Comparison of ENCODE assay signal across 1 cellular context in the genomic region with DNA sequence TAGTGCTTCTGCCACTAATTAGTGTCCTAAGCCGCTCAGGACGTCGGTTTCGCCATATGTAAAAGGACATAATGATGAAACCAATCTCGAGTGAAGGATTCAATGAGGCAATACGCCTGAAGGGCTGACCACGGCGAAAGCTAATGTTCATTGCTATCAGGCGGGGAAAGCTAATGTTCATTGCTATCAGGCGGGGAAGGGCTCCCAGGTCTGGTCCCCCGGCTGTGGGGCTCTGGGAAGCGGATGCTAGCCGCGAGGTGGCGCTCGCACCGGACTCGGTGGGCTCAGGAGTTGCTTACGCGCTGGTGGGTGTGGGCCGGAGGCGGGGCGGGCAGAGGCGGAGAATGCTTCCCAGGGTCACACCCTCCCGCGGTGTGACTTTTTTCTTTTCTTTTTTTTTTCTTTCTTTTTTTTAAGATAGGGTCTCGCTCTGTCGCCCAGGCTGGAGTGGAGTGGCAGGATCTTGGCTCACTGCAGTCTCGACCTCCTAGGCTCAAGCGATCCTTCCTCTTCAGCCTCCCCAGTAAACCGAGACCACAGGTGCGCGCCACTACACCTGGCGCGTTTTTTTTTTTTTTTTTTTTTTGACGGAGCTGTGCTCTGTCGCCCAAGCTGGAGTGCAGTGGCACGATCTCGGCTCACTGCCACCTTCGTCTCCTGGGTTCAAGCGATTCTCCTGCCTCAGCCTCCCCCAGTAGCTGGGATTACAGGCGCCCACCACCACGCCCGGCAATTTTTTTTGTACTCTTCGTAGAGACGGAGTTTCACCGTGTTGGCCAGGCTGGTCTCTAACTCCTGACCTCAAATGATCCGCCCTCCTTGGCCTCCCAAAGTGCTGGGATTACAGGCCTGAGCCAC.
A peak's percentile ranks its signal among the peaks of the same experiment; 100 is the strongest.
TF ChIP-seq lines count a peak whose summit lies in the region.

No MANE protein-coding gene starts in this region.

TF ChIP-seq in HepG2, 621 proteins besides CTCF, POLR2A, EP300 and RAD21 (continued from another document):
- TF ChIP-seq, protein P1, sequence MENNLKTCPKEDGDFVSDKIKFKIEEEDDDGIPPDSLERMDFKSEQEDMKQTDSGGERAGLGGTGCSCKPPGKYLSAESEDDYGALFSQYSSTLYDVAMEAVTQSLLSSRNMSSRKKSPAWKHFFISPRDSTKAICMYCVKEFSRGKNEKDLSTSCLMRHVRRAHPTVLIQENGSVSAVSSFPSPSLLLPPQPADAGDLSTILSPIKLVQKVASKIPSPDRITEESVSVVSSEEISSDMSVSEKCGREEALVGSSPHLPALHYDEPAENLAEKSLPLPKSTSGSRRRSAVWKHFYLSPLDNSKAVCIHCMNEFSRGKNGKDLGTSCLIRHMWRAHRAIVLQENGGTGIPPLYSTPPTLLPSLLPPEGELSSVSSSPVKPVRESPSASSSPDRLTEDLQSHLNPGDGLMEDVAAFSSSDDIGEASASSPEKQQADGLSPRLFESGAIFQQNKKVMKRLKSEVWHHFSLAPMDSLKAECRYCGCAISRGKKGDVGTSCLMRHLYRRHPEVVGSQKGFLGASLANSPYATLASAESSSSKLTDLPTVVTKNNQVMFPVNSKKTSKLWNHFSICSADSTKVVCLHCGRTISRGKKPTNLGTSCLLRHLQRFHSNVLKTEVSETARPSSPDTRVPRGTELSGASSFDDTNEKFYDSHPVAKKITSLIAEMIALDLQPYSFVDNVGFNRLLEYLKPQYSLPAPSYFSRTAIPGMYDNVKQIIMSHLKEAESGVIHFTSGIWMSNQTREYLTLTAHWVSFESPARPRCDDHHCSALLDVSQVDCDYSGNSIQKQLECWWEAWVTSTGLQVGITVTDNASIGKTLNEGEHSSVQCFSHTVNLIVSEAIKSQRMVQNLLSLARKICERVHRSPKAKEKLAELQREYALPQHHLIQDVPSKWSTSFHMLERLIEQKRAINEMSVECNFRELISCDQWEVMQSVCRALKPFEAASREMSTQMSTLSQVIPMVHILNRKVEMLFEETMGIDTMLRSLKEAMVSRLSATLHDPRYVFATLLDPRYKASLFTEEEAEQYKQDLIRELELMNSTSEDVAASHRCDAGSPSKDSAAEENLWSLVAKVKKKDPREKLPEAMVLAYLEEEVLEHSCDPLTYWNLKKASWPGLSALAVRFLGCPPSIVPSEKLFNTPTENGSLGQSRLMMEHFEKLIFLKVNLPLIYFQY (CRISPR knock-in tag; IDR thresholded peaks at IDR 0.05; ENCODE audit: borderline replicate concordance): 0 out of 2 replicates have a peak, but pooled peaks have one; percentile 30
- 0 out of 2 replicates have a peak, but pooled peaks have one; percentile 29 for TF ChIP-seq RXRB (CRISPR knock-in tag; IDR thresholded peaks at IDR 0.05; ENCODE audit: borderline replicate concordance)
- TF ChIP-seq TEAD3 (CRISPR knock-in tag; optimal IDR thresholded peaks at IDR 0.05; ENCODE audit: borderline replicate concordance): peak; percentile 82
- TF ChIP-seq, protein P2, sequence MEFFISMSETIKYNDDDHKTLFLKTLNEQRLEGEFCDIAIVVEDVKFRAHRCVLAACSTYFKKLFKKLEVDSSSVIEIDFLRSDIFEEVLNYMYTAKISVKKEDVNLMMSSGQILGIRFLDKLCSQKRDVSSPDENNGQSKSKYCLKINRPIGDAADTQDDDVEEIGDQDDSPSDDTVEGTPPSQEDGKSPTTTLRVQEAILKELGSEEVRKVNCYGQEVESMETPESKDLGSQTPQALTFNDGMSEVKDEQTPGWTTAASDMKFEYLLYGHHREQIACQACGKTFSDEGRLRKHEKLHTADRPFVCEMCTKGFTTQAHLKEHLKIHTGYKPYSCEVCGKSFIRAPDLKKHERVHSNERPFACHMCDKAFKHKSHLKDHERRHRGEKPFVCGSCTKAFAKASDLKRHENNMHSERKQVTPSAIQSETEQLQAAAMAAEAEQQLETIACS (CRISPR knock-in tag; IDR thresholded peaks at IDR 0.05): no peak
- TF ChIP-seq MAF1 (CRISPR knock-in tag; IDR thresholded peaks at IDR 0.05; ENCODE audit: borderline replicate concordance): no peak
- peak; percentile 81 for TF ChIP-seq KDM2A (CRISPR knock-in tag; IDR thresholded peaks at IDR 0.05; ENCODE audit: borderline replicate concordance, low read depth)
- no peak for TF ChIP-seq HNF4G (IDR thresholded peaks at IDR 0.05; ENCODE audit: borderline replicate concordance, low read depth, low read length)
- no peak for TF ChIP-seq HNF4G (CRISPR knock-in tag; IDR thresholded peaks at IDR 0.05; ENCODE audit: borderline replicate concordance, low read depth)
- 0 out of 2 replicates have a peak, but pooled peaks have one; percentile 11 for TF ChIP-seq SOX5 (CRISPR knock-in tag; IDR thresholded peaks at IDR 0.05; ENCODE audit: borderline replicate concordance)
- no peak for TF ChIP-seq NFYC (CRISPR knock-in tag; IDR thresholded peaks at IDR 0.05)
- no peak for TF ChIP-seq FIP1L1 (IDR thresholded peaks at IDR 0.05; ENCODE audit: borderline replicate concordance, insufficient read depth, low read depth, low read length)
- TF ChIP-seq ZNF556 (CRISPR knock-in tag; IDR thresholded peaks at IDR 0.05; ENCODE audit: borderline replicate concordance): no peak
- peak; percentile 22 for TF ChIP-seq YY1 (IDR thresholded peaks at IDR 0.05; ENCODE audit: insufficient read depth, insufficient replicate concordance, low read depth, low read length)
- no peak for TF ChIP-seq MYNN (CRISPR knock-in tag; IDR thresholded peaks at IDR 0.05; ENCODE audit: low read depth)
- TF ChIP-seq, protein P3, sequence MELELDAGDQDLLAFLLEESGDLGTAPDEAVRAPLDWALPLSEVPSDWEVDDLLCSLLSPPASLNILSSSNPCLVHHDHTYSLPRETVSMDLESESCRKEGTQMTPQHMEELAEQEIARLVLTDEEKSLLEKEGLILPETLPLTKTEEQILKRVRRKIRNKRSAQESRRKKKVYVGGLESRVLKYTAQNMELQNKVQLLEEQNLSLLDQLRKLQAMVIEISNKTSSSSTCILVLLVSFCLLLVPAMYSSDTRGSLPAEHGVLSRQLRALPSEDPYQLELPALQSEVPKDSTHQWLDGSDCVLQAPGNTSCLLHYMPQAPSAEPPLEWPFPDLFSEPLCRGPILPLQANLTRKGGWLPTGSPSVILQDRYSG (CRISPR knock-in tag; IDR thresholded peaks at IDR 0.05): no peak
- TF ChIP-seq SMC3 (IDR thresholded peaks at IDR 0.05; ENCODE audit: low read length): peak; percentile 38; the same call in 1 of the 2 replicates
- TF ChIP-seq EZH2 (conservative IDR thresholded peaks at IDR 0.05; ENCODE audit: low read depth, low read length): 0 out of 2 replicates have a peak, but pooled peaks have one; percentile 84
- TF ChIP-seq, protein P4, sequence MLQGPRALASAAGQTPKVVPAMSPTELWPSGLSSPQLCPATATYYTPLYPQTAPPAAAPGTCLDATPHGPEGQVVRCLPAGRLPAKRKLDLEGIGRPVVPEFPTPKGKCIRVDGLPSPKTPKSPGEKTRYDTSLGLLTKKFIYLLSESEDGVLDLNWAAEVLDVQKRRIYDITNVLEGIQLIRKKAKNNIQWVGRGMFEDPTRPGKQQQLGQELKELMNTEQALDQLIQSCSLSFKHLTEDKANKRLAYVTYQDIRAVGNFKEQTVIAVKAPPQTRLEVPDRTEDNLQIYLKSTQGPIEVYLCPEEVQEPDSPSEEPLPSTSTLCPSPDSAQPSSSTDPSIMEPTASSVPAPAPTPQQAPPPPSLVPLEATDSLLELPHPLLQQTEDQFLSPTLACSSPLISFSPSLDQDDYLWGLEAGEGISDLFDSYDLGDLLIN (CRISPR knock-in tag; IDR thresholded peaks at IDR 0.05; ENCODE audit: borderline replicate concordance): no peak
- TF ChIP-seq, protein P5, sequence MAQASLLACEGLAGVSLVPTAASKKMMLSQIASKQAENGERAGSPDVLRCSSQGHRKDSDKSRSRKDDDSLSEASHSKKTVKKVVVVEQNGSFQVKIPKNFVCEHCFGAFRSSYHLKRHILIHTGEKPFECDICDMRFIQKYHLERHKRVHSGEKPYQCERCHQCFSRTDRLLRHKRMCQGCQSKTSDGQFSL (CRISPR knock-in tag; IDR thresholded peaks at IDR 0.05): no peak
- no peak for TF ChIP-seq HHEX (CRISPR knock-in tag; IDR thresholded peaks at IDR 0.05)
- TF ChIP-seq ELF3 (CRISPR knock-in tag; IDR thresholded peaks at IDR 0.05): 0 out of 2 replicates have a peak, but pooled peaks have one; percentile 12
- TF ChIP-seq CEBPB (IDR thresholded peaks at IDR 0.05; ENCODE audit: borderline replicate concordance, low read depth, low read length): peak; percentile 47; the same call in 1 of the 2 replicates
- TF ChIP-seq, protein P6, sequence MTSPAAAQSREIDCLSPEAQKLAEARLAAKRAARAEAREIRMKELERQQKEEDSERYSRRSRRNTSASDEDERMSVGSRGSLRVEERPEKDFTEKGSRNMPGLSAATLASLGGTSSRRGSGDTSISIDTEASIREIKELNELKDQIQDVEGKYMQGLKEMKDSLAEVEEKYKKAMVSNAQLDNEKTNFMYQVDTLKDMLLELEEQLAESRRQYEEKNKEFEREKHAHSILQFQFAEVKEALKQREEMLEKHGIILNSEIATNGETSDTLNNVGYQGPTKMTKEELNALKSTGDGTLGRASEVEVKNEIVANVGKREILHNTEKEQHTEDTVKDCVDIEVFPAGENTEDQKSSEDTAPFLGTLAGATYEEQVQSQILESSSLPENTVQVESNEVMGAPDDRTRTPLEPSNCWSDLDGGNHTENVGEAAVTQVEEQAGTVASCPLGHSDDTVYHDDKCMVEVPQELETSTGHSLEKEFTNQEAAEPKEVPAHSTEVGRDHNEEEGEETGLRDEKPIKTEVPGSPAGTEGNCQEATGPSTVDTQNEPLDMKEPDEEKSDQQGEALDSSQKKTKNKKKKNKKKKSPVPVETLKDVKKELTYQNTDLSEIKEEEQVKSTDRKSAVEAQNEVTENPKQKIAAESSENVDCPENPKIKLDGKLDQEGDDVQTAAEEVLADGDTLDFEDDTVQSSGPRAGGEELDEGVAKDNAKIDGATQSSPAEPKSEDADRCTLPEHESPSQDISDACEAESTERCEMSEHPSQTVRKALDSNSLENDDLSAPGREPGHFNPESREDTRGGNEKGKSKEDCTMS (CRISPR knock-in tag; conservative IDR thresholded peaks at IDR 0.05): no peak
- TF ChIP-seq ZNF207 (IDR thresholded peaks at IDR 0.05; ENCODE audit: borderline replicate concordance): no peak
- no peak for TF ChIP-seq REPIN1 (CRISPR knock-in tag; IDR thresholded peaks at IDR 0.05; ENCODE audit: borderline replicate concordance, low read depth)
- no peak for TF ChIP-seq HNRNPL (IDR thresholded peaks at IDR 0.05; ENCODE audit: low read depth, low read length)
- 0 out of 2 replicates have a peak, but pooled peaks have one; percentile 61 for TF ChIP-seq KLF12 (CRISPR knock-in tag; IDR thresholded peaks at IDR 0.05; ENCODE audit: borderline replicate concordance)
- TF ChIP-seq GABPB1 (CRISPR knock-in tag; IDR thresholded peaks at IDR 0.05): peak; percentile 53; the same call in 1 of the 2 replicates
- no peak for TF ChIP-seq SMAD1 (CRISPR knock-in tag; IDR thresholded peaks at IDR 0.05; ENCODE audit: borderline replicate concordance, low read depth)
- TF ChIP-seq, protein P7, sequence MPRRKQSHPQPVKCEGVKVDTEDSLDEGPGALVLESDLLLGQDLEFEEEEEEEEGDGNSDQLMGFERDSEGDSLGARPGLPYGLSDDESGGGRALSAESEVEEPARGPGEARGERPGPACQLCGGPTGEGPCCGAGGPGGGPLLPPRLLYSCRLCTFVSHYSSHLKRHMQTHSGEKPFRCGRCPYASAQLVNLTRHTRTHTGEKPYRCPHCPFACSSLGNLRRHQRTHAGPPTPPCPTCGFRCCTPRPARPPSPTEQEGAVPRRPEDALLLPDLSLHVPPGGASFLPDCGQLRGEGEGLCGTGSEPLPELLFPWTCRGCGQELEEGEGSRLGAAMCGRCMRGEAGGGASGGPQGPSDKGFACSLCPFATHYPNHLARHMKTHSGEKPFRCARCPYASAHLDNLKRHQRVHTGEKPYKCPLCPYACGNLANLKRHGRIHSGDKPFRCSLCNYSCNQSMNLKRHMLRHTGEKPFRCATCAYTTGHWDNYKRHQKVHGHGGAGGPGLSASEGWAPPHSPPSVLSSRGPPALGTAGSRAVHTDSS (CRISPR knock-in tag; conservative IDR thresholded peaks at IDR 0.05): no peak
- TF ChIP-seq YEATS4 (CRISPR knock-in tag; IDR thresholded peaks at IDR 0.05; ENCODE audit: borderline replicate concordance): no peak
- TF ChIP-seq ZNF24 (IDR thresholded peaks at IDR 0.05): no peak
- TF ChIP-seq SAP130 (CRISPR knock-in tag; IDR thresholded peaks at IDR 0.05; ENCODE audit: low read depth): peak; percentile 33; the same call in 1 of the 2 replicates
